In genomic region chr12:67433393-67434175, GRCh38 we compare ENCODE assay signal across 9 cellular contexts.
A peak's percentile ranks its signal among the peaks of the same experiment; 100 is the strongest.
DNase-seq lines count a peak whose midpoint lies in the region; ATAC-seq and TF ChIP-seq lines count a peak whose summit lies in the region.
"Had no signal": no experiment of that assay in that cellular context is flagged by ENCODE, and none has a peak within 500 bp of the region (broad histone marks: within the 10 kb centered on the region; RNA-seq: fewer than 3 reads in every experiment).

No MANE protein-coding gene starts in this region.

- H3K4me1 ChIP-seq in testis: peaks cover 3% of the 10 kb centered on the region

- peak overlapping the region in 19 of 21 experiments; percentile 2 to 86 (median 62) for H3K27ac ChIP-seq in skin epidermis
- no peak overlapping the region for H3K27ac ChIP-seq in testis
- no peak overlapping the region for H3K27ac ChIP-seq in dorsolateral prefrontal cortex

- WGBS in testis, 2 donors: 79 to 86% methylated on average over 6 of the region's 6 CpGs

- DNase-seq in OCI-M1 (lab: John Stamatoyannopoulos, UW): peak; percentile 38
- DNase-seq in testis: no peak
- DNase-seq in dorsolateral prefrontal cortex: no peak
- DNase-seq in NCI-H526 treated with DMSO at 0.1 percent for 48 hours (lab: John Stamatoyannopoulos, UW): no peak
- DNase-seq in COR-L47 (lab: John Stamatoyannopoulos, UW): no peak
- DNase-seq: stimulated activated naive CD4-positive, alpha-beta T cell had no signal

- H3K27me3 ChIP-seq in testis (no peaks in the 10 kb centered on the region), dorsolateral prefrontal cortex (no peaks in the 10 kb centered on the region)

- no peak overlapping the region for H3K4me3 ChIP-seq in skin epidermis
- H3K4me3 ChIP-seq in testis: no peak overlapping the region
- H3K4me3 ChIP-seq in dorsolateral prefrontal cortex: no peak overlapping the region

- intact Hi-C loops in testis (cut with DNase I; ENCODE audit: low total_unique reads) (no loop called here), dorsolateral prefrontal cortex (cut with DNase I) (loop anchor here in 1 of 2 donors (10.0 kb wide), 1 partner anchor 501 kb away; no protein-coding TSS in a partner anchor)

- peak; percentile 73 for ATAC-seq in GM19328 (IDR thresholded peaks at IDR 0.05; ENCODE audit: unreplicated experiment)
- peak; percentile 87 for ATAC-seq in HG02852 (IDR thresholded peaks at IDR 0.05; ENCODE audit: unreplicated experiment)

- no peak for TF ChIP-seq POLR2A in testis (IDR thresholded peaks at IDR 0.05)

- H3K9me3 ChIP-seq in testis: no peaks in the 10 kb centered on the region

- TF ChIP-seq CTCF in testis (IDR thresholded peaks at IDR 0.05) (no peak), dorsolateral prefrontal cortex (IDR thresholded peaks at IDR 0.05 in 54 of 56, conservative IDR thresholded peaks at IDR 0.05 in 2 of 56; ENCODE audit: low read depth in 1 of 56, partially characterized antibody in 56 of 56) (no peak)

- H3K36me3 ChIP-seq in testis (ENCODE audit: low read depth, missing control alignments): no peaks in the 10 kb centered on the region

Comparison
In these comparisons a context has a peak if more than half of its experiments do, and no peak if none do; other contexts are left out.
1. H3K27ac ChIP-seq: peak in skin epidermis (19 of 21); none in testis (0 of 2) and dorsolateral prefrontal cortex (0 of 59).